ENCODE assay signal across 14 cellular contexts in the genomic region with DNA sequence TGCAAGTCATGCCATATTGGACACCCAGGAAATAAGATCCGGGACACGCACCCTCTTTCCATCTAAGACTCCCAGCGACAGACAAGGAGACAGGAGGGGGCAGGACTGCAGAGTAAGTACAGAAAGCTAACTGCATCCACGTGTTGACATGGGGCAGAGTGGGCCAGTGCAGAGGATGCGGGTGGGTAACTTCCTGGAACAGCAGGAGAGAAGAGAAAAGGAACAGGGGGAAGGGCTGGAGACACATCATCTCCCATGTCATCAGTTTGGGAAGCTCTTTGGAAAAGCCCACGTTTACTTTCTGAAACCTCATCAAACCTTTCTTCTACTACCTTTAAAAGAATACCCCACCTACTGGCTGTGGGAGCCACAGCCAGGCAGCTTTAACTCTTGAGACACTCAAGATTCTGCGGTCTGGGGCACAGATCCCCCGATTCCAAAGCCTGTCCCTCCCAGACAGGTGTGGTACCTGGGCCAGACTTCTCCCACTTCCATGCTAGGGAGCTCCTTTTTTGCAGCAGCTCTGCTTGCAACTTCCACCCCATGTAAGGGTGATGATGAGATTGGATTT.
"Had no signal": no experiment of that assay in that cellular context is flagged by ENCODE, and none has a peak within 500 bp of the region (broad histone marks: within the 10 kb centered on the region; RNA-seq: fewer than 3 reads in every experiment).

No MANE protein-coding gene starts in this region.

- H3K27ac Mint-ChIP-seq: activated CD4-positive, alpha-beta T cell treated with anti-CD3 and anti-CD28 coated beads, Interleukin-2, amount 10 ng/mL, durations not matched to agents 7 days and 5 days; activated naive CD4-positive, alpha-beta T cell treated with anti-CD3 and anti-CD28 coated beads, Interleukin-2, amount 50 U/mL, for 72 hours; nephron had no signal

- H3K36me3 ChIP-seq: breast epithelium, heart right ventricle had no signal

- DNase-seq: activated CD4-positive, alpha-beta T cell treated with anti-CD3 and anti-CD28 coated beads, Interleukin-2, amount 10 ng/mL, durations not matched to agents 7 days and 5 days; activated CD4-positive, CD25-positive, alpha-beta regulatory T cell; activated CD8-positive, alpha-beta memory T cell treated with anti-CD3 and anti-CD28 coated beads for 24 hours; foreskin keratinocyte; heart right ventricle; left ventricle myocardium superior; mesenchymal stem cell; stimulated activated CD4-positive, alpha-beta T cell treated with anti-CD3 and anti-CD28 coated beads, Interleukin-2, amount 100 ng/mL, for 48 hours; stimulated activated naive CD4-positive, alpha-beta T cell treated with Interleukin-2 at 50 U/mL for 16 hours; T-helper 1 cell; trophoblast cell had no signal

- H3K36me3 Mint-ChIP-seq: activated naive CD4-positive, alpha-beta T cell treated with anti-CD3 and anti-CD28 coated beads, Interleukin-2, amount 50 U/mL, for 72 hours had no signal

- H3K4me1 ChIP-seq: breast epithelium, foreskin keratinocyte, heart right ventricle had no signal

- H3K27ac ChIP-seq: breast epithelium, foreskin keratinocyte, heart right ventricle had no signal

- H3K27me3 ChIP-seq: foreskin keratinocyte had no signal

- ATAC-seq: activated naive CD4-positive, alpha-beta T cell treated with anti-CD3 and anti-CD28 coated beads, Interleukin-2, amount 50 U/mL, for 72 hours; foreskin keratinocyte; heart right ventricle; left ventricle myocardium superior had no signal

- H3K4me3 Mint-ChIP-seq: activated CD4-positive, alpha-beta T cell treated with anti-CD3 and anti-CD28 coated beads, Interleukin-2, amount 10 ng/mL, durations not matched to agents 7 days and 5 days; nephron had no signal

- H3K4me3 ChIP-seq: breast epithelium, heart right ventricle had no signal

- H3K4me1 Mint-ChIP-seq: activated CD4-positive, alpha-beta T cell treated with anti-CD3 and anti-CD28 coated beads, Interleukin-2, amount 10 ng/mL, durations not matched to agents 7 days and 5 days; nephron had no signal
